In genomic region chr9:3525088-3525835, GRCh38 we compare ENCODE assay signal across 1 cellular context.
TF ChIP-seq lines count a peak whose summit lies in the region.

No MANE protein-coding gene starts in this region.

TF ChIP-seq in HepG2, 621 proteins besides CTCF, POLR2A, EP300 and RAD21 (continued from another document):
- TF ChIP-seq SKIL (CRISPR knock-in tag; IDR thresholded peaks at IDR 0.05; ENCODE audit: borderline replicate concordance): 0 out of 2 replicates have a peak, but pooled peaks have one; percentile 6
- no peak for TF ChIP-seq ZSCAN25 (CRISPR knock-in tag; IDR thresholded peaks at IDR 0.05)
- peak; percentile 8; the same call in 1 of the 2 replicates for TF ChIP-seq KDM5A (IDR thresholded peaks at IDR 0.05; ENCODE audit: borderline replicate concordance, low read length)
- TF ChIP-seq, protein P1, sequence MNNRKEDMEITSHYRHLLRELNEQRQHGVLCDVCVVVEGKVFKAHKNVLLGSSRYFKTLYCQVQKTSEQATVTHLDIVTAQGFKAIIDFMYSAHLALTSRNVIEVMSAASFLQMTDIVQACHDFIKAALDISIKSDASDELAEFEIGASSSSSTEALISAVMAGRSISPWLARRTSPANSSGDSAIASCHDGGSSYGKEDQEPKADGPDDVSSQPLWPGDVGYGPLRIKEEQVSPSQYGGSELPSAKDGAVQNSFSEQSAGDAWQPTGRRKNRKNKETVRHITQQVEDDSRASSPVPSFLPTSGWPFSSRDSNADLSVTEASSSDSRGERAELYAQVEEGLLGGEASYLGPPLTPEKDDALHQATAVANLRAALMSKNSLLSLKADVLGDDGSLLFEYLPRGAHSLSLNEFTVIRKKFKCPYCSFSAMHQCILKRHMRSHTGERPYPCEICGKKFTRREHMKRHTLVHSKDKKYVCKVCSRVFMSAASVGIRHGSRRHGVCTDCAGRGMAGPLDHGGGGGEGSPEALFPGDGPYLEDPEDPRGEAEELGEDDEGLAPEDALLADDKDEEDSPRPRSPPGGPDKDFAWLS (CRISPR knock-in tag; IDR thresholded peaks at IDR 0.05; ENCODE audit: borderline replicate concordance): no peak
- TF ChIP-seq, protein P2, sequence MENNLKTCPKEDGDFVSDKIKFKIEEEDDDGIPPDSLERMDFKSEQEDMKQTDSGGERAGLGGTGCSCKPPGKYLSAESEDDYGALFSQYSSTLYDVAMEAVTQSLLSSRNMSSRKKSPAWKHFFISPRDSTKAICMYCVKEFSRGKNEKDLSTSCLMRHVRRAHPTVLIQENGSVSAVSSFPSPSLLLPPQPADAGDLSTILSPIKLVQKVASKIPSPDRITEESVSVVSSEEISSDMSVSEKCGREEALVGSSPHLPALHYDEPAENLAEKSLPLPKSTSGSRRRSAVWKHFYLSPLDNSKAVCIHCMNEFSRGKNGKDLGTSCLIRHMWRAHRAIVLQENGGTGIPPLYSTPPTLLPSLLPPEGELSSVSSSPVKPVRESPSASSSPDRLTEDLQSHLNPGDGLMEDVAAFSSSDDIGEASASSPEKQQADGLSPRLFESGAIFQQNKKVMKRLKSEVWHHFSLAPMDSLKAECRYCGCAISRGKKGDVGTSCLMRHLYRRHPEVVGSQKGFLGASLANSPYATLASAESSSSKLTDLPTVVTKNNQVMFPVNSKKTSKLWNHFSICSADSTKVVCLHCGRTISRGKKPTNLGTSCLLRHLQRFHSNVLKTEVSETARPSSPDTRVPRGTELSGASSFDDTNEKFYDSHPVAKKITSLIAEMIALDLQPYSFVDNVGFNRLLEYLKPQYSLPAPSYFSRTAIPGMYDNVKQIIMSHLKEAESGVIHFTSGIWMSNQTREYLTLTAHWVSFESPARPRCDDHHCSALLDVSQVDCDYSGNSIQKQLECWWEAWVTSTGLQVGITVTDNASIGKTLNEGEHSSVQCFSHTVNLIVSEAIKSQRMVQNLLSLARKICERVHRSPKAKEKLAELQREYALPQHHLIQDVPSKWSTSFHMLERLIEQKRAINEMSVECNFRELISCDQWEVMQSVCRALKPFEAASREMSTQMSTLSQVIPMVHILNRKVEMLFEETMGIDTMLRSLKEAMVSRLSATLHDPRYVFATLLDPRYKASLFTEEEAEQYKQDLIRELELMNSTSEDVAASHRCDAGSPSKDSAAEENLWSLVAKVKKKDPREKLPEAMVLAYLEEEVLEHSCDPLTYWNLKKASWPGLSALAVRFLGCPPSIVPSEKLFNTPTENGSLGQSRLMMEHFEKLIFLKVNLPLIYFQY (CRISPR knock-in tag; IDR thresholded peaks at IDR 0.05; ENCODE audit: borderline replicate concordance): no peak
- 0 out of 2 replicates have a peak, but pooled peaks have one; percentile 10 for TF ChIP-seq RBAK (CRISPR knock-in tag; IDR thresholded peaks at IDR 0.05)
- TF ChIP-seq ZNF670 (CRISPR knock-in tag; IDR thresholded peaks at IDR 0.05; ENCODE audit: borderline replicate concordance): no peak
- TF ChIP-seq, protein P3, sequence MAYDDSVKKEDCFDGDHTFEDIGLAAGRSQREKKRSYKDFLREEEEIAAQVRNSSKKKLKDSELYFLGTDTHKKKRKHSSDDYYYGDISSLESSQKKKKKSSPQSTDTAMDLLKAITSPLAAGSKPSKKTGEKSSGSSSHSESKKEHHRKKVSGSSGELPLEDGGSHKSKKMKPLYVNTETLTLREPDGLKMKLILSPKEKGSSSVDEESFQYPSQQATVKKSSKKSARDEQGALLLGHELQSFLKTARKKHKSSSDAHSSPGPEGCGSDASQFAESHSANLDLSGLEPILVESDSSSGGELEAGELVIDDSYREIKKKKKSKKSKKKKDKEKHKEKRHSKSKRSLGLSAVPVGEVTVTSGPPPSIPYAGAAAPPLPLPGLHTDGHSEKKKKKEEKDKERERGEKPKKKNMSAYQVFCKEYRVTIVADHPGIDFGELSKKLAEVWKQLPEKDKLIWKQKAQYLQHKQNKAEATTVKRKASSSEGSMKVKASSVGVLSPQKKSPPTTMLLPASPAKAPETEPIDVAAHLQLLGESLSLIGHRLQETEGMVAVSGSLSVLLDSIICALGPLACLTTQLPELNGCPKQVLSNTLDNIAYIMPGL (CRISPR knock-in tag; IDR thresholded peaks at IDR 0.05; ENCODE audit: borderline replicate concordance in 1 of 2, low read depth in 1 of 2): no peak
- no peak for TF ChIP-seq ZBTB14 (CRISPR knock-in tag; IDR thresholded peaks at IDR 0.05)
- TF ChIP-seq ZNF34 (CRISPR knock-in tag; IDR thresholded peaks at IDR 0.05; ENCODE audit: borderline replicate concordance): no peak
- TF ChIP-seq RFX1 (IDR thresholded peaks at IDR 0.05): no peak
- TF ChIP-seq ZSCAN9 (CRISPR knock-in tag; IDR thresholded peaks at IDR 0.05; ENCODE audit: borderline replicate concordance): no peak
- TF ChIP-seq ZNF562 (CRISPR knock-in tag; IDR thresholded peaks at IDR 0.05; ENCODE audit: borderline replicate concordance): no peak
TF ChIP-seq in HepG2: peak in this region for 9.
